Comparison of ENCODE assay signal across 9 cellular contexts in the genomic region with DNA sequence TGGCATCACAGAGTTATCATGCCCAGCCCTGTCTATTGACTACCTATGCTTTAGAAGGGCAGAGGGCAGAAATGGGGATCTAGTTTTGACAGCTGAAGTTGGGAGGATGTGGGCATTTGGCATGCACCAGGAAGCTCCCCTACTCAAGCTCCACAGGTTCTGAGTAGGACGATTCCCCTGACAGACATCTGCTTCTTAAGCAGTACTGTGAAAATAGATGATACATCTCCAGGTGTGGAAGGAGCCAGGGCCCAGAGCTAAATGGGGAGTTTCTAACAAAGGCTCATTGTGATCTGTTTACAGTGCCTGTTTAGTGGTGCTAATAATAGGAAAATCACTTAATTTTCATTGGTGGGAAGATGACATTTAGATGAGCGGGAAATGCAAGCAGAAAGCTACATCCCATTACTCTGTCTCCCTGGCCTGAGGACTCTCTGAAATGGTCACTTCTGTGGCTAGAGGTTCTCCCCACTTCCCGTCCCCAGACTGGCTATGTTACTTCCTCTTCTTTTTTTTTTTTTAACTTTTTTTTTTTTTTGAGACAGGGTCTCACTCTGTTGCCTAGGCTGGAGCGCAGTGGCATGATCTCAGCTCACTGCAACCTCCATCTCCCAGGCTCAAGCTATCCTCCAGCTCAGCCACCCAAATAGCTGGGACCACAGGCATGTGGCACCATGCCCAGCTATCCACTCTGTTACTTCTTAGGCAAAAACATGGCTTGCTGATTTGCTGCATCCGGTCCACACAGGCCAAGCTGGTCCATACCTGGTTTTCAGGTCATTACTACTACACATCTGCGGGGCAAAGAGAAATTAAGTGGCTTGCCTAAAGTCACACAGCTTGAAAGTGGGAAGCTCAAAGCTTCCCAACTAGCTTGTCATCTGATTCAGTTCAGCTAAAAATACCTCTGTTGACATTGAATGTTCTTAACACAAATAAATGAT. TPM values are rescaled to one million over a fixed set of nuclear protein-coding genes. Genes with fewer than 3 reads are reported as not detected.
A peak's percentile ranks its signal among the peaks of the same experiment; 100 is the strongest.
DNase-seq lines count a peak whose midpoint lies in the region; ATAC-seq and TF ChIP-seq lines count a peak whose summit lies in the region.
"Had no signal": no experiment of that assay in that cellular context is flagged by ENCODE, and none has a peak within 500 bp of the region (broad histone marks: within the 10 kb centered on the region; RNA-seq: fewer than 3 reads in every experiment).

No MANE protein-coding gene starts in this region.

- CTCF ChIA-PET in CD8-positive, alpha-beta T cell (lab: Charles Lee), result interaction anchor here (1.0 to 1.8 kb wide), 2 partner anchors 15 to 52 kb away, joined by 3 to 4 read pairs; no protein-coding TSS in a partner anchor

- POLR2A ChIA-PET in CD8-positive, alpha-beta T cell (lab: Charles Lee), result no interaction called here

- no peaks in the 10 kb centered on the region for H3K4me1 ChIP-seq in prostate gland (replicated peaks)
- H3K4me1 ChIP-seq in CD8-positive, alpha-beta T cell (ENCODE audit: insufficient read depth, low read length), result no peaks in the 10 kb centered on the region

- H3K4me3 ChIP-seq in prostate gland, result no peak overlapping the region
- no peak overlapping the region for H3K4me3 ChIP-seq in WERI-Rb-1 (ENCODE audit: low read depth, low read length)
- no peak overlapping the region for H3K4me3 ChIP-seq in CD8-positive, alpha-beta T cell (ENCODE audit: low read depth, low read length)

- H3K27ac Mint-ChIP-seq in immature natural killer cell, result peak overlapping the region in 3 of 6 donors; percentile 32 to 62 (median 48)
- no peak overlapping the region for H3K27ac Mint-ChIP-seq in CD8-positive, alpha-beta T cell

- no peak overlapping the region for H3K27ac ChIP-seq in prostate gland
- H3K27ac ChIP-seq in WERI-Rb-1, result no peak overlapping the region
- no peak overlapping the region for H3K27ac ChIP-seq in CD8-positive, alpha-beta T cell (ENCODE audit: low read depth, low read length)

- no peaks in the 10 kb centered on the region for H3K36me3 Mint-ChIP-seq in immature natural killer cell
- no peaks in the 10 kb centered on the region for H3K36me3 Mint-ChIP-seq in CD8-positive, alpha-beta T cell

- DNase-seq in COLO829 (ENCODE audit: low spot score), result peak; percentile 34
- peak; percentile 23 to 37 (median 23) for DNase-seq in immature natural killer cell
- DNase-seq in NCI-H1092 (lab: John Stamatoyannopoulos, UW), result no peak
- no peak for DNase-seq in prostate gland (ENCODE audit: low spot score)
- DNase-seq in WERI-Rb-1, result no peak
- no peak for DNase-seq in CD8-positive, alpha-beta T cell

- H3K27me3 ChIP-seq in prostate gland (replicated peaks; ENCODE audit: insufficient read depth), result no peaks in the 10 kb centered on the region
- no peaks in the 10 kb centered on the region for H3K27me3 ChIP-seq in WERI-Rb-1 (ENCODE audit: insufficient read depth, low read depth, severe bottlenecking)
- H3K27me3 ChIP-seq in CD8-positive, alpha-beta T cell (ENCODE audit: insufficient read depth, low read length), result no peaks in the 10 kb centered on the region

- H3K36me3 ChIP-seq in prostate gland (no peaks in the 10 kb centered on the region), WERI-Rb-1 (no peaks in the 10 kb centered on the region)
- no peaks in the 10 kb centered on the region for H3K36me3 ChIP-seq in CD8-positive, alpha-beta T cell (ENCODE audit: insufficient read depth, low read length)

- peaks cover 0 to 6% (median 0%) of the 10 kb centered on the region in 3 donors for H3K27me3 Mint-ChIP-seq in immature natural killer cell (ENCODE audit: low read depth in 3 of 3)
- no peaks in the 10 kb centered on the region for H3K27me3 Mint-ChIP-seq in CD8-positive, alpha-beta T cell (ENCODE audit: low read depth)
- H3K27me3 Mint-ChIP-seq: central memory CD8-positive, alpha-beta T cell had no signal

- no peak for TF ChIP-seq POLR2A in prostate gland (IDR thresholded peaks at IDR 0.05)

- intact Hi-C loops in prostate gland (cut with DNase I), result no loop called here
- intact Hi-C loops in CD8-positive, alpha-beta T cell (cut with DNase I, micrococcal nuclease), result no loop called here

- WGBS in prostate gland, result 54% methylated on average over 6 of the region's 6 CpGs

- H3K9me3 ChIP-seq in prostate gland (no peaks in the 10 kb centered on the region), WERI-Rb-1 (ENCODE audit: severe bottlenecking) (no peaks in the 10 kb centered on the region)
- no peaks in the 10 kb centered on the region for H3K9me3 ChIP-seq in CD8-positive, alpha-beta T cell (ENCODE audit: low read length)

- TF ChIP-seq CTCF in prostate gland (IDR thresholded peaks at IDR 0.05), result no peak
- TF ChIP-seq CTCF in WERI-Rb-1 (IDR thresholded peaks at IDR 0.05; ENCODE audit: low read depth, low read length), result no peak
- no peak for TF ChIP-seq CTCF in CD8-positive, alpha-beta T cell (IDR thresholded peaks at IDR 0.05)

- H3K4me3 Mint-ChIP-seq in immature natural killer cell, result peak overlapping the region in 4 of 5 donors; percentile 13 to 60 (median 38)
- no peak overlapping the region for H3K4me3 Mint-ChIP-seq in CD8-positive, alpha-beta T cell
- H3K4me3 Mint-ChIP-seq: central memory CD8-positive, alpha-beta T cell had no signal

- peaks cover 18 to 19% of the 10 kb centered on the region in 2 donors for H3K4me1 Mint-ChIP-seq in immature natural killer cell
- no peaks in the 10 kb centered on the region for H3K4me1 Mint-ChIP-seq in CD8-positive, alpha-beta T cell (ENCODE audit: low read depth)
- H3K4me1 Mint-ChIP-seq: central memory CD8-positive, alpha-beta T cell had no signal

- ATAC-seq in HG02798 (IDR thresholded peaks at IDR 0.05; ENCODE audit: poor library complexity, unreplicated experiment) (peak; percentile 43), SK-N-SH treated with all-trans-retinoic acid at 6 μM for 48 hours (peak; percentile 98)
- no peak for ATAC-seq in CD8-positive, alpha-beta T cell

- no peaks in the 10 kb centered on the region for H3K9me3 Mint-ChIP-seq in immature natural killer cell
- no peaks in the 10 kb centered on the region for H3K9me3 Mint-ChIP-seq in CD8-positive, alpha-beta T cell
- H3K9me3 Mint-ChIP-seq: central memory CD8-positive, alpha-beta T cell had no signal

TF ChIP-seq in SK-N-SH treated with all-trans-retinoic acid at 6 μM for 48 hours, 23 proteins besides CTCF, POLR2A, EP300 and RAD21:
- TF ChIP-seq TCF4 (CRISPR knock-in tag; IDR thresholded peaks at IDR 0.05; ENCODE audit: borderline replicate concordance) (no peak), ZC3H10 (CRISPR knock-in tag; IDR thresholded peaks at IDR 0.05) (peak; percentile 37; the same call in 1 of the 2 replicates), CSDC2 (CRISPR knock-in tag; IDR thresholded peaks at IDR 0.05) (no peak), ARNTL (CRISPR knock-in tag; IDR thresholded peaks at IDR 0.05; ENCODE audit: borderline replicate concordance, low read depth) (no peak), OSR1 (CRISPR knock-in tag; IDR thresholded peaks at IDR 0.05) (no peak), PPARA (CRISPR knock-in tag; IDR thresholded peaks at IDR 0.05; ENCODE audit: borderline replicate concordance) (no peak)

RNA-seq across cellular contexts. Expression of gene CNIH3, which starts 23.2 kb away (rescaled TPM):
- 1 to 10 TPM; 1.3 to 2.0 (median 1.7) TPM for polyA plus RNA-seq in immature natural killer cell
- 1 to 10 TPM in 1 of 2 donors, under 1 TPM in 1; 0.36 to 7.2 TPM for total RNA-seq in prostate gland
- total RNA-seq in CD8-positive, alpha-beta T cell, result 1 to 10 TPM; 1.3 to 1.6 TPM

Comparison
In these comparisons a context has a peak if more than half of its experiments do, and no peak if none do; other contexts are left out.
1. DNase-seq: peak in COLO829 (single experiment) and immature natural killer cell (3 of 3); none in NCI-H1092 (single experiment), prostate gland (single experiment), WERI-Rb-1 (single experiment) and CD8-positive, alpha-beta T cell (0 of 7).